ENCODE assay signal across 20 cellular contexts in the genomic region with DNA sequence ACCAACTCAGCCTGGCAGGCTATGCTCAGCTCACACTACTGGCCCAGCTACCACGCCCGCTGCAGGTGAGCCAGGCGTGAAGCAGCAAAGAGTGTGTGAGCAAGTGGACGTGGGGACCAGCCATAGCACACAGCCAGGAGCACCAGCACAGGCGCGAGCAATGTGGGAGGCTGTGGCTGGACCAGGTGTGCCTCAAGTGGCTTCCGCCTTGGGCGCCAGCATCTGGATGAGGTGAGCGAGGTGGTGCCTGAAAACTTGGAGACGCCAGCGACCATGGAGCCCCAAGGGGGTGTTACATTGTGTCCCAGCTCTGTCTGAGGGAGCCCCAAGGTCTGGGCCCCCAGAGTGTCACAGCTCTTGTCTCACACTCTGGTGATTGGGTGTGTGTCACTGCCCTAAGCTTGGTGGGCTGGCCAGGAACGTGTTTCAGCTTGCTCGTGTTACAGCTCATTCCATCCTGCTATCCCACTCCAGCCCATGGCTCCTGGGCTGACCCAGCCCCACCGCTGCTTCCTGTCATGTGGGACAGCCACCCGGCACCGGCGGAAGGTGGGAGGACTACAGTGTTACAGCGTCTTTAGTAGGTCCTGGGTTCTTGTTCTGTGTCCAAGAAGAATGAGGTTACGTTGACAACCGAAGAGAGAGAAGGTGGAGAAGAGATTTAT.
"Had no signal": no experiment of that assay in that cellular context is flagged by ENCODE, and none has a peak within 500 bp of the region (broad histone marks: within the 10 kb centered on the region; RNA-seq: fewer than 3 reads in every experiment).

No MANE protein-coding gene starts in this region.

- H3K4me3 Mint-ChIP-seq: naive thymus-derived CD8-positive, alpha-beta T cell; stimulated activated naive B cell treated with anti-CD40 and anti-IgM and Interleukin-4, amounts not matched to agents 10 μg/mL and 1 μg/mL and 100 μg/mL, for 72 hours; type B pancreatic cell had no signal

- H3K4me1 Mint-ChIP-seq: naive thymus-derived CD8-positive, alpha-beta T cell; stimulated activated naive B cell treated with anti-CD40 and anti-IgM and Interleukin-4, amounts not matched to agents 10 μg/mL and 1 μg/mL and 100 μg/mL, for 72 hours had no signal

- ATAC-seq: left colon; left ventricle myocardium superior; mucosa of descending colon; naive thymus-derived CD8-positive, alpha-beta T cell; right cardiac atrium; stimulated activated naive B cell treated with anti-CD40 and anti-IgM and Interleukin-4, amounts not matched to agents 10 μg/mL and 1 μg/mL and 100 μg/mL, for 72 hours had no signal

- DNase-seq: cerebellar nuclear complex; effector CD4-positive, alpha-beta T cell; foreskin melanocyte; head of caudate nucleus; hippocampal formation; left colon; left ventricle myocardium superior; mesenchymal stem cell; mucosa of descending colon; naive thymus-derived CD8-positive, alpha-beta T cell; ovary; small intestine; stimulated activated CD4-positive, alpha-beta T cell treated with anti-CD3 and anti-CD28 coated beads, Interleukin-2, amount 100 ng/mL, for 48 hours; stimulated activated CD8-positive, alpha-beta memory T cell treated with anti-CD3 and anti-CD28 coated beads, Interleukin-4, amount 100 ng/mL, for 48 hours; stimulated activated naive B cell treated with anti-CD40 and anti-IgM and Interleukin-4, amounts not matched to agents 10 μg/mL and 1 μg/mL and 100 μg/mL, for 72 hours; thyroid gland; uterus had no signal

- H3K9me3 Mint-ChIP-seq: type B pancreatic cell had no signal

- H3K36me3 Mint-ChIP-seq: naive thymus-derived CD8-positive, alpha-beta T cell; stimulated activated naive B cell treated with anti-CD40 and anti-IgM and Interleukin-4, amounts not matched to agents 10 μg/mL and 1 μg/mL and 100 μg/mL, for 72 hours; type B pancreatic cell had no signal

- H3K27me3 Mint-ChIP-seq: naive thymus-derived CD8-positive, alpha-beta T cell; progenitor cell of endocrine pancreas; stimulated activated naive B cell treated with anti-CD40 and anti-IgM and Interleukin-4, amounts not matched to agents 10 μg/mL and 1 μg/mL and 100 μg/mL, for 72 hours; type B pancreatic cell had no signal

- H3K27ac Mint-ChIP-seq: naive thymus-derived CD8-positive, alpha-beta T cell; progenitor cell of endocrine pancreas; stimulated activated naive B cell treated with anti-CD40 and anti-IgM and Interleukin-4, amounts not matched to agents 10 μg/mL and 1 μg/mL and 100 μg/mL, for 72 hours; type B pancreatic cell had no signal
